In genomic region chr5:125317546-125317995, GRCh38 we compare ENCODE assay signal across 1 cellular context.
TF ChIP-seq lines count a peak whose summit lies in the region.

No MANE protein-coding gene starts in this region.

TF ChIP-seq in SK-N-SH treated with all-trans-retinoic acid at 6 μM for 48 hours, 23 proteins besides CTCF, POLR2A, EP300 and RAD21 (continued from another document):
- TF ChIP-seq PATZ1 (CRISPR knock-in tag; IDR thresholded peaks at IDR 0.05; ENCODE audit: borderline replicate concordance) (no peak), ZNF8 (CRISPR knock-in tag; IDR thresholded peaks at IDR 0.05) (no peak), TCF4 (CRISPR knock-in tag; IDR thresholded peaks at IDR 0.05; ENCODE audit: borderline replicate concordance) (no peak)
